25 cellular contexts compared by ENCODE assay signal in the genomic region with DNA sequence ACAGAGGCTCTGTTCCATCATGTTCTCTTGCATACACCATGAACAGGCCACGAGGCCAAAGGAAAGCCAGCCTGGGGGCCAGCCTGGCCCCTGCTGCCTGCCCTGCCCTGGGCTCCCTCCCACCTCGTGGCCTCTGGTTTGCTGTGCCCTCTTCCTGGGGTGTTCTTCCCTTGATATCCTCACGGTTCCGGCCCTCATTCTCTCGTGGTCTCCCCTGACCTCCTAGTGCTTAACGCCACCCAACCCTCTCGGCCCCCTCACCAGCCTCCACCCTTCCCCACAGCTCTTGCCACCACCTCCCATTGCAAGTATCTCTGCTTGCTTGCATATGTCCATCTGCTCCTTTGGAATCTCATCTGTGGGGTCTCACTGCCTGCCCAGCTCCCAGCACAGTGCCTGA.
"Had no signal": no experiment of that assay in that cellular context is flagged by ENCODE, and none has a peak within 500 bp of the region (broad histone marks: within the 10 kb centered on the region; RNA-seq: fewer than 3 reads in every experiment).

No MANE protein-coding gene starts in this region.

- H3K9me3 ChIP-seq: heart left ventricle, left ventricle myocardium inferior, lower lobe of right lung, ovary, prostate gland, stomach, testis, thyroid gland, transverse colon, upper lobe of left lung, uterus had no signal

- H3K9me3 Mint-ChIP-seq: naive B cell; natural killer cell; nephron progenitor cell; stimulated activated naive B cell treated with anti-CD40 and anti-IgM and Interleukin-4, amounts not matched to agents 10 μg/mL and 1 μg/mL and 100 μg/mL, for 72 hours had no signal

- H3K27ac ChIP-seq: heart left ventricle, left ventricle myocardium inferior, lower lobe of right lung, ovary, prostate gland, skin epidermis, stomach, testis, thyroid gland, transverse colon, upper lobe of left lung, uterus had no signal

- FAIRE-seq: islet of Langerhans had no signal

- H3K4me1 ChIP-seq: heart left ventricle, left ventricle myocardium inferior, lower lobe of right lung, prostate gland, stomach, thyroid gland, transverse colon, upper lobe of left lung, uterus had no signal

- H3K36me3 Mint-ChIP-seq: immature natural killer cell; naive B cell; natural killer cell; stimulated activated naive B cell treated with anti-CD40 and anti-IgM and Interleukin-4, amounts not matched to agents 10 μg/mL and 1 μg/mL and 100 μg/mL, for 72 hours had no signal

- H3K27ac Mint-ChIP-seq: immature natural killer cell; naive B cell; natural killer cell; nephron progenitor cell; stimulated activated naive B cell treated with anti-CD40 and anti-IgM and Interleukin-4, amounts not matched to agents 10 μg/mL and 1 μg/mL and 100 μg/mL, for 72 hours had no signal

- DNase-seq: heart left ventricle; hypothalamus; immature natural killer cell; left ventricle myocardium inferior; lower lobe of right lung; mammary epithelial cell; mesenchymal stem cell; naive B cell; natural killer cell; nephron progenitor cell; ovary; retina; right cardiac atrium; stimulated activated naive B cell treated with anti-CD40 and anti-IgM and Interleukin-4, amounts not matched to agents 10 μg/mL and 1 μg/mL and 100 μg/mL, for 72 hours; stimulated activated naive CD8-positive, alpha-beta T cell treated with anti-CD3 and anti-CD28 coated beads, Interleukin-15, Interleukin-2, amounts not matched to agents 100 U/mL and 50 U/mL, for 24 hours; stomach; testis; thyroid gland; transverse colon; upper lobe of left lung; uterus had no signal

- H3K36me3 ChIP-seq: heart left ventricle, left ventricle myocardium inferior, lower lobe of right lung, ovary, prostate gland, stomach, thyroid gland, transverse colon, upper lobe of left lung, uterus had no signal

- H3K4me3 ChIP-seq: heart left ventricle, left ventricle myocardium inferior, lower lobe of right lung, ovary, prostate gland, skin epidermis, stomach, testis, thyroid gland, transverse colon, upper lobe of left lung, uterus had no signal

- H3K4me3 Mint-ChIP-seq: immature natural killer cell; naive B cell; natural killer cell; nephron progenitor cell; stimulated activated naive B cell treated with anti-CD40 and anti-IgM and Interleukin-4, amounts not matched to agents 10 μg/mL and 1 μg/mL and 100 μg/mL, for 72 hours had no signal

- ATAC-seq: heart left ventricle; lower lobe of right lung; natural killer cell; right cardiac atrium; sciatic nerve; stimulated activated naive B cell treated with anti-CD40 and anti-IgM and Interleukin-4, amounts not matched to agents 10 μg/mL and 1 μg/mL and 100 μg/mL, for 72 hours; stimulated activated naive CD8-positive, alpha-beta T cell treated with anti-CD3 and anti-CD28 coated beads, Interleukin-15, Interleukin-2, amounts not matched to agents 100 U/mL and 50 U/mL, for 24 hours had no signal

- H3K4me1 Mint-ChIP-seq: immature natural killer cell; naive B cell; stimulated activated naive B cell treated with anti-CD40 and anti-IgM and Interleukin-4, amounts not matched to agents 10 μg/mL and 1 μg/mL and 100 μg/mL, for 72 hours had no signal

- H3K27me3 ChIP-seq: ovary, testis, thyroid gland, upper lobe of left lung, uterus had no signal
